ENCODE assay signal across 1 cellular context in the genomic region with DNA sequence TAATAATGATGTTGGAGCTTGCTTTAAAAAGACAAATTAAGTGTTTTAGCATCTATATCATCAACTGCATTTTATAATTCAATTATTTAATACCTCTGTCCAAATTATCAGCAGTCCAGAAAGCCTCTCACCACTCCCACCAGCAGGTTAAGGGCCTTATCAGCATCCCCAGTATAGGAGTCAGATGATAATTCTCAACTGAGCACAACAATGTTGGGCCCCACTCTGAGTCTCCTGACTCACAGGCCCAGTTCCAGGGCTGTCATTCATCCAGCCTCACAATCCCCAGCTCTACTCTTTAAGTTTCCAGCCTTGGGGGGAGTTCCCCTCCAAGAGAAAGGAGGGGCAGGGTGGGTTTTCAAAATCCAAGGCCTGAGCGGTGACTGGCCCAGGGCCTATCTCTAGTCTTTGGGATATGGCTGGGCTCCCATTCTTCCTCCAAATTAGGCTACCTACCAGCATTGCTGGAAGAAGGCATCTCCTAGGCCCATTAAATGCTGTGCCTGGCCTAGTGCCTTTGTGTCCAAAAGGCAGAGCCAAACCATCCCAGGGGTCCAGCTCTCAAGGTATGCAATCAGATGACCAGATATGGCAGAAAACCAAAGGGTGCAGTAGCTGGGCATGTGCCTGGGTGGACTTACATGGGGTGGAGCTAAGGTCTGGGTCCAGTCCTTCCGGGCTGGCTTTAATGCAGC.
A peak's percentile ranks its signal among the peaks of the same experiment; 100 is the strongest.
TF ChIP-seq lines count a peak whose summit lies in the region.

No MANE protein-coding gene starts in this region.

TF ChIP-seq in K562, 482 proteins besides CTCF, POLR2A, EP300 and RAD21 (continued from another document and continues in another):
- TF ChIP-seq ZBTB12 (CRISPR knock-in tag; IDR thresholded peaks at IDR 0.05): no peak
- no peak for TF ChIP-seq C11orf30 (IDR thresholded peaks at IDR 0.05; ENCODE audit: low read depth)
- TF ChIP-seq USF1 (CRISPR knock-in tag; IDR thresholded peaks at IDR 0.05): no peak
- TF ChIP-seq RNF2 (IDR thresholded peaks at IDR 0.05): no peak
- TF ChIP-seq E4F1 (CRISPR knock-in tag; IDR thresholded peaks at IDR 0.05; ENCODE audit: borderline replicate concordance): no peak
- TF ChIP-seq HDAC3 (IDR thresholded peaks at IDR 0.05; ENCODE audit: borderline replicate concordance, partially characterized antibody): peak; percentile 56
- 0 out of 2 replicates have a peak, but pooled peaks have one; percentile 30 for TF ChIP-seq ZNF644 (tag; IDR thresholded peaks at IDR 0.05; ENCODE audit: low read depth)
- TF ChIP-seq ZNF232 (CRISPR knock-in tag; IDR thresholded peaks at IDR 0.05): no peak
- TF ChIP-seq, protein P1, sequence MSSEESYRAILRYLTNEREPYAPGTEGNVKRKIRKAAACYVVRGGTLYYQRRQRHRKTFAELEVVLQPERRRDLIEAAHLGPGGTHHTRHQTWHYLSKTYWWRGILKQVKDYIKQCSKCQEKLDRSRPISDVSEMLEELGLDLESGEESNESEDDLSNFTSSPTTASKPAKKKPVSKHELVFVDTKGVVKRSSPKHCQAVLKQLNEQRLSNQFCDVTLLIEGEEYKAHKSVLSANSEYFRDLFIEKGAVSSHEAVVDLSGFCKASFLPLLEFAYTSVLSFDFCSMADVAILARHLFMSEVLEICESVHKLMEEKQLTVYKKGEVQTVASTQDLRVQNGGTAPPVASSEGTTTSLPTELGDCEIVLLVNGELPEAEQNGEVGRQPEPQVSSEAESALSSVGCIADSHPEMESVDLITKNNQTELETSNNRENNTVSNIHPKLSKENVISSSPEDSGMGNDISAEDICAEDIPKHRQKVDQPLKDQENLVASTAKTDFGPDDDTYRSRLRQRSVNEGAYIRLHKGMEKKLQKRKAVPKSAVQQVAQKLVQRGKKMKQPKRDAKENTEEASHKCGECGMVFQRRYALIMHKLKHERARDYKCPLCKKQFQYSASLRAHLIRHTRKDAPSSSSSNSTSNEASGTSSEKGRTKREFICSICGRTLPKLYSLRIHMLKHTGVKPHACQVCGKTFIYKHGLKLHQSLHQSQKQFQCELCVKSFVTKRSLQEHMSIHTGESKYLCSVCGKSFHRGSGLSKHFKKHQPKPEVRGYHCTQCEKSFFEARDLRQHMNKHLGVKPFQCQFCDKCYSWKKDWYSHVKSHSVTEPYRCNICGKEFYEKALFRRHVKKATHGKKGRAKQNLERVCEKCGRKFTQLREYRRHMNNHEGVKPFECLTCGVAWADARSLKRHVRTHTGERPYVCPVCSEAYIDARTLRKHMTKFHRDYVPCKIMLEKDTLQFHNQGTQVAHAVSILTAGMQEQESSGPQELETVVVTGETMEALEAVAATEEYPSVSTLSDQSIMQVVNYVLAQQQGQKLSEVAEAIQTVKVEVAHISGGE (CRISPR knock-in tag; IDR thresholded peaks at IDR 0.05): peak in 1 of 3 experiments; percentile 65; a peak in 2 of 6 replicates
- no peak for TF ChIP-seq CBFB (CRISPR knock-in tag; IDR thresholded peaks at IDR 0.05)
- TF ChIP-seq JUN (IDR thresholded peaks at IDR 0.05; ENCODE audit: borderline replicate concordance, low read depth, low read length): 0 out of 2 replicates have a peak, but pooled peaks have one; percentile 38
- no peak for TF ChIP-seq JUN (CRISPR knock-in tag; IDR thresholded peaks at IDR 0.05; ENCODE audit: borderline replicate concordance)
- 0 out of 2 replicates have a peak, but pooled peaks have one; percentile 20 for TF ChIP-seq XRCC5 (IDR thresholded peaks at IDR 0.05; ENCODE audit: low read depth, low read length)
- TF ChIP-seq MCM2 (IDR thresholded peaks at IDR 0.05; ENCODE audit: low read depth): no peak
- no peak for TF ChIP-seq PCBP2 (IDR thresholded peaks at IDR 0.05; ENCODE audit: low read depth, low read length, poor library complexity, severe bottlenecking)
- no peak for TF ChIP-seq RBM15 (IDR thresholded peaks at IDR 0.05; ENCODE audit: insufficient read depth, low read length)
- TF ChIP-seq PML (IDR thresholded peaks at IDR 0.05; ENCODE audit: low read length): peak; percentile 59
- no peak for TF ChIP-seq GTF2A2 (tag; IDR thresholded peaks at IDR 0.05)
- no peak for TF ChIP-seq ZNF354B (CRISPR knock-in tag; IDR thresholded peaks at IDR 0.05)
- TF ChIP-seq, protein P2, sequence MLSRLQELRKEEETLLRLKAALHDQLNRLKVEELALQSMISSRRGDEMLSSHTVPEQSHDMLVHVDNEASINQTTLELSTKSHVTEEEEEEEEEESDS (CRISPR knock-in tag; IDR thresholded peaks at IDR 0.05): no peak
- TF ChIP-seq FOS (IDR thresholded peaks at IDR 0.05; ENCODE audit: extremely low read depth, insufficient read length): no peak
- TF ChIP-seq ZNF512 (tag; IDR thresholded peaks at IDR 0.05): no peak
- TF ChIP-seq, protein P3, sequence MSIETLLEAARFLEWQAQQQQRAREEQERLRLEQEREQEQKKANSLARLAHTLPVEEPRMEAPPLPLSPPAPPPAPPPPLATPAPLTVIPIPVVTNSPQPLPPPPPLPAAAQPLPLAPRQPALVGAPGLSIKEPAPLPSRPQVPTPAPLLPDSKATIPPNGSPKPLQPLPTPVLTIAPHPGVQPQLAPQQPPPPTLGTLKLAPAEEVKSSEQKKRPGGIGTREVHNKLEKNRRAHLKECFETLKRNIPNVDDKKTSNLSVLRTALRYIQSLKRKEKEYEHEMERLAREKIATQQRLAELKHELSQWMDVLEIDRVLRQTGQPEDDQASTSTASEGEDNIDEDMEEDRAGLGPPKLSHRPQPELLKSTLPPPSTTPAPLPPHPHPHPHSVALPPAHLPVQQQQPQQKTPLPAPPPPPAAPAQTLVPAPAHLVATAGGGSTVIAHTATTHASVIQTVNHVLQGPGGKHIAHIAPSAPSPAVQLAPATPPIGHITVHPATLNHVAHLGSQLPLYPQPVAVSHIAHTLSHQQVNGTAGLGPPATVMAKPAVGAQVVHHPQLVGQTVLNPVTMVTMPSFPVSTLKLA (conservative IDR thresholded peaks at IDR 0.05): no peak
- no peak for TF ChIP-seq SFPQ (IDR thresholded peaks at IDR 0.05; ENCODE audit: low read depth, low read length)
- TF ChIP-seq KAT2B (IDR thresholded peaks at IDR 0.05; ENCODE audit: low read depth, low read length): no peak
- TF ChIP-seq ZNF217 (CRISPR knock-in tag; IDR thresholded peaks at IDR 0.05): no peak
- no peak for TF ChIP-seq BRD9 (IDR thresholded peaks at IDR 0.05; ENCODE audit: low read depth, partially characterized antibody)
- no peak for TF ChIP-seq ZNF253 (CRISPR knock-in tag; conservative IDR thresholded peaks at IDR 0.05)
- TF ChIP-seq KAT7 (CRISPR knock-in tag; IDR thresholded peaks at IDR 0.05; ENCODE audit: borderline replicate concordance): no peak
- TF ChIP-seq ARHGAP35 (IDR thresholded peaks at IDR 0.05; ENCODE audit: partially characterized antibody): no peak
- no peak for TF ChIP-seq PHB2 (IDR thresholded peaks at IDR 0.05; ENCODE audit: low read depth)
- no peak for TF ChIP-seq MCM7 (IDR thresholded peaks at IDR 0.05)
- no peak for TF ChIP-seq ATF2 (CRISPR knock-in tag; IDR thresholded peaks at IDR 0.05)
- no peak for TF ChIP-seq SNIP1 (IDR thresholded peaks at IDR 0.05; ENCODE audit: low read depth)
- no peak for TF ChIP-seq ZNF324 (CRISPR knock-in tag; IDR thresholded peaks at IDR 0.05)
- no peak for TF ChIP-seq POLR2AphosphoS2 (IDR thresholded peaks at IDR 0.05; ENCODE audit: low read length)
- TF ChIP-seq FOXM1 (IDR thresholded peaks at IDR 0.05; ENCODE audit: low read depth): peak; percentile 34; the same call in 1 of the 2 replicates
- no peak for TF ChIP-seq FOXM1 (CRISPR knock-in tag; IDR thresholded peaks at IDR 0.05; ENCODE audit: low read depth)
- TF ChIP-seq EWSR1 (IDR thresholded peaks at IDR 0.05; ENCODE audit: borderline replicate concordance, low read depth, partially characterized antibody): no peak
- TF ChIP-seq PTBP1 (IDR thresholded peaks at IDR 0.05; ENCODE audit: low read depth, low read length): no peak
- TF ChIP-seq, protein P4, sequence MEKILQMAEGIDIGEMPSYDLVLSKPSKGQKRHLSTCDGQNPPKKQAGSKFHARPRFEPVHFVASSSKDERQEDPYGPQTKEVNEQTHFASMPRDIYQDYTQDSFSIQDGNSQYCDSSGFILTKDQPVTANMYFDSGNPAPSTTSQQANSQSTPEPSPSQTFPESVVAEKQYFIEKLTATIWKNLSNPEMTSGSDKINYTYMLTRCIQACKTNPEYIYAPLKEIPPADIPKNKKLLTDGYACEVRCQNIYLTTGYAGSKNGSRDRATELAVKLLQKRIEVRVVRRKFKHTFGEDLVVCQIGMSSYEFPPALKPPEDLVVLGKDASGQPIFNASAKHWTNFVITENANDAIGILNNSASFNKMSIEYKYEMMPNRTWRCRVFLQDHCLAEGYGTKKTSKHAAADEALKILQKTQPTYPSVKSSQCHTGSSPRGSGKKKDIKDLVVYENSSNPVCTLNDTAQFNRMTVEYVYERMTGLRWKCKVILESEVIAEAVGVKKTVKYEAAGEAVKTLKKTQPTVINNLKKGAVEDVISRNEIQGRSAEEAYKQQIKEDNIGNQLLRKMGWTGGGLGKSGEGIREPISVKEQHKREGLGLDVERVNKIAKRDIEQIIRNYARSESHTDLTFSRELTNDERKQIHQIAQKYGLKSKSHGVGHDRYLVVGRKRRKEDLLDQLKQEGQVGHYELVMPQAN (IDR thresholded peaks at IDR 0.05; ENCODE audit: borderline replicate concordance): no peak
- TF ChIP-seq SREBF1 (IDR thresholded peaks at IDR 0.05; ENCODE audit: borderline replicate concordance, low read depth, low read length): no peak
- TF ChIP-seq MTF1 (CRISPR knock-in tag; IDR thresholded peaks at IDR 0.05; ENCODE audit: borderline replicate concordance): no peak
- TF ChIP-seq PYGO2 (tag; IDR thresholded peaks at IDR 0.05): no peak
- TF ChIP-seq HLTF (IDR thresholded peaks at IDR 0.05): no peak
- TF ChIP-seq FOXA1 (IDR thresholded peaks at IDR 0.05; ENCODE audit: borderline replicate concordance): no peak
- no peak for TF ChIP-seq ARID2 (IDR thresholded peaks at IDR 0.05)
- TF ChIP-seq RBBP5 (IDR thresholded peaks at IDR 0.05; ENCODE audit: borderline replicate concordance, insufficient read depth, low read length, poor library complexity, severe bottlenecking): peak; percentile 45
